ENCODE assay signal across 22 cellular contexts in genomic region chr15:67899596-67900283, GRCh38. TPM values are rescaled to one million over a fixed set of nuclear protein-coding genes. Genes with fewer than 3 reads are reported as not detected.
"Had no signal": no experiment of that assay in that cellular context is flagged by ENCODE, and none has a peak within 500 bp of the region (broad histone marks: within the 10 kb centered on the region; RNA-seq: fewer than 3 reads in every experiment).

No MANE protein-coding gene starts in this region.

- H3K9me3 Mint-ChIP-seq: activated naive CD8-positive, alpha-beta T cell treated with anti-CD3 and anti-CD28 coated beads, Interleukin-2, amount 50 U/mL, for 24 hours had no signal

- DNase-seq: activated CD4-positive, alpha-beta T cell treated with anti-CD3 and anti-CD28 coated beads, Interleukin-2, amount 50 U/mL, for 48 hours; activated CD8-positive, alpha-beta memory T cell treated with anti-CD3 and anti-CD28 coated beads, Interleukin-2, amount 10 ng/mL, durations not matched to agents 7 days and 5 days; activated naive CD8-positive, alpha-beta T cell treated with anti-CD3 and anti-CD28 coated beads, Interleukin-2, amount 50 U/mL, for 24 hours; activated T-cell treated with anti-CD3 and anti-CD28 coated beads, Interleukin-2, amount 50 U/mL, for 4 hours; foreskin melanocyte; head of caudate nucleus; naive thymus-derived CD4-positive, alpha-beta T cell; right cardiac atrium; spleen; stimulated activated CD4-positive, alpha-beta T cell treated with anti-CD3 and anti-CD28 coated beads, Interleukin-1b, Interleukin-23, amount 100 ng/mL, for 48 hours; stimulated activated naive B cell treated with anti-CD40 and anti-IgM and Interleukin-4, amounts not matched to agents 10 μg/mL and 1 μg/mL and 100 μg/mL, for 72 hours; T-helper 2 cell; trophoblast cell had no signal

- H3K4me3 ChIP-seq: cardiac muscle cell, spleen had no signal

- H3K9me3 ChIP-seq: neutrophil had no signal

- H3K36me3 Mint-ChIP-seq: activated CD8-positive, alpha-beta memory T cell treated with anti-CD3 and anti-CD28 coated beads, Interleukin-2, amount 10 ng/mL, durations not matched to agents 7 days and 5 days; stimulated activated naive B cell treated with anti-CD40 and anti-IgM and Interleukin-4, amounts not matched to agents 10 μg/mL and 1 μg/mL and 100 μg/mL, for 72 hours had no signal

- H3K4me3 Mint-ChIP-seq: activated CD8-positive, alpha-beta memory T cell treated with anti-CD3 and anti-CD28 coated beads, Interleukin-2, amount 10 ng/mL, durations not matched to agents 7 days and 5 days; activated naive CD8-positive, alpha-beta T cell treated with anti-CD3 and anti-CD28 coated beads, Interleukin-2, amount 50 U/mL, for 24 hours; activated T-cell treated with anti-CD3 and anti-CD28 coated beads, Interleukin-2, amount 50 U/mL, for 4 hours; naive thymus-derived CD4-positive, alpha-beta T cell; stimulated activated naive B cell treated with anti-CD40 and anti-IgM and Interleukin-4, amounts not matched to agents 10 μg/mL and 1 μg/mL and 100 μg/mL, for 72 hours had no signal

- H3K36me3 ChIP-seq: cardiac muscle cell, neutrophil, spleen had no signal

- H3K4me1 Mint-ChIP-seq: activated CD8-positive, alpha-beta memory T cell treated with anti-CD3 and anti-CD28 coated beads, Interleukin-2, amount 10 ng/mL, durations not matched to agents 7 days and 5 days; activated naive CD8-positive, alpha-beta T cell treated with anti-CD3 and anti-CD28 coated beads, Interleukin-2, amount 50 U/mL, for 24 hours; naive thymus-derived CD4-positive, alpha-beta T cell had no signal

- H3K27me3 ChIP-seq: cardiac muscle cell, neutrophil, spleen had no signal

- H3K27ac Mint-ChIP-seq: activated CD8-positive, alpha-beta memory T cell treated with anti-CD3 and anti-CD28 coated beads, Interleukin-2, amount 10 ng/mL, durations not matched to agents 7 days and 5 days; activated naive CD8-positive, alpha-beta T cell treated with anti-CD3 and anti-CD28 coated beads, Interleukin-2, amount 50 U/mL, for 24 hours; naive thymus-derived CD4-positive, alpha-beta T cell; stimulated activated naive B cell treated with anti-CD40 and anti-IgM and Interleukin-4, amounts not matched to agents 10 μg/mL and 1 μg/mL and 100 μg/mL, for 72 hours had no signal

- H3K27ac ChIP-seq: cardiac muscle cell, neutrophil, spleen had no signal

- FAIRE-seq: astrocyte, endothelial cell of umbilical vein, TTC549 had no signal

- H3K4me1 ChIP-seq: spleen had no signal

- ATAC-seq: activated CD4-positive, CD25-positive, alpha-beta regulatory T cell treated with anti-CD3 and anti-CD28 coated beads, Interleukin-2, amount 50 U/mL, for 24 hours; activated CD8-positive, alpha-beta memory T cell treated with anti-CD3 and anti-CD28 coated beads, Interleukin-2, amount 10 ng/mL, durations not matched to agents 7 days and 5 days; activated naive CD8-positive, alpha-beta T cell treated with anti-CD3 and anti-CD28 coated beads, Interleukin-2, amount 50 U/mL, for 24 hours; activated T-cell treated with anti-CD3 and anti-CD28 coated beads, Interleukin-2, amount 50 U/mL, for 4 hours; naive thymus-derived CD4-positive, alpha-beta T cell; right cardiac atrium; stimulated activated naive B cell treated with anti-CD40 and anti-IgM and Interleukin-4, amounts not matched to agents 10 μg/mL and 1 μg/mL and 100 μg/mL, for 72 hours had no signal

RNA-seq across cellular contexts. Expression of gene RNU6-1, which starts 59.9 kb away (rescaled TPM):
- total RNA-seq: activated CD8-positive, alpha-beta memory T cell treated with anti-CD3 and anti-CD28 coated beads, Interleukin-2, amount 10 ng/mL, durations not matched to agents 7 days and 5 days; activated T-cell treated with anti-CD3 and anti-CD28 coated beads, Interleukin-2, amount 50 U/mL, for 4 hours; astrocyte; cardiac muscle cell; endothelial cell of umbilical vein; lower leg skin; mesenteric fat pad; naive thymus-derived CD4-positive, alpha-beta T cell; posterior vena cava; right cardiac atrium; spleen had no signal
- polyA plus RNA-seq: cardiac muscle cell; endothelial cell of umbilical vein; naive thymus-derived CD4-positive, alpha-beta T cell; right cardiac atrium; spleen had no signal
